ENCODE assay signal across 1 cellular context in the genomic region with DNA sequence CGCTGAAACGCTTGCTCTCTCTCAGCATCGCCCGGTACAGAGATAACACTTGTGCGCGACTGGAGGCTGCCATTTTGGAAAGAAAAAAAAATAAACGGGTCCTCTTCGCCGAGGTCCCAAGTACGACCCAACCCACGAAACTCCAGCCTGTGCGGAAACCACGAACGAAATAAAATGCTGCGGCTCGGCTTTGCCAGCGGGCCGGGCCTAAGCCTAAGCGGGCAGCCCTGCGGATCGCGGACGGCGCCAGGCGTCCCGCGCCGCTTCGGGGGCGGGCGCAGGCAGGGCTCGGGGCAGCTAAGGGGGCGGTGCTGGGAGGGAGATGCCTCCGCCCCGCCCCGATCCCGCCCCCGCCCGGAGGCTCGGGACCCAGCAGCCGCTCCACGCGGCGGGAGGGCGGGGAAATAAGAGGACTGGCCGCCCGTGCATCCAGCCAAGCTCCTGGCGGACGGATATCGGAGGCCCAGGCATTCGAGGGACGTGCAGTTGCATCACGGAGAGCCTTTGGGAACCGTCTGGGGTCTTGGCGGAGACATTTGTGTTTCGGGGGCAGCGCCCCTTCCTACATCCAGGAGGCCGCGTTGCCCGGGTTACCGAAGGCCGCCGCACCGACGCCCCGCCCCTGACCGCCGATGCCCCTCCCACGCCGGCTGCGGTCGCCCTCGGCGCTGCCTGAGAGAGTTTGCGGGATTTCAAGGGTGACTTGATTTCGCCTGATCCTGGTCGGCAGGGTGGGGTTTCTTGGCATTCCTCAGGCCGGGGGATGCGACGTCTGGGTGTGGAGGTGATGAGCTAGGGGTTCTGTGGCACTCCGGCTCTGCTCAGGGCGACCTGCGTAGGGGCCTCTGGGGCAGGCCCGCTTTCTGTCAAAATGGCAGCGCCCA.
TF ChIP-seq lines count a peak whose summit lies in the region.

A gene (plus strand): TSS at position 853 of the 884 bp plus-strand sequence.
A gene (minus strand): TSS at position 290 of the 884 bp plus-strand sequence. CDS start 217 bp downstream, at position 73.

TF ChIP-seq in HepG2, 621 proteins besides CTCF, POLR2A, EP300 and RAD21 (continued from another document and continues in another):
- TF ChIP-seq, protein P1, sequence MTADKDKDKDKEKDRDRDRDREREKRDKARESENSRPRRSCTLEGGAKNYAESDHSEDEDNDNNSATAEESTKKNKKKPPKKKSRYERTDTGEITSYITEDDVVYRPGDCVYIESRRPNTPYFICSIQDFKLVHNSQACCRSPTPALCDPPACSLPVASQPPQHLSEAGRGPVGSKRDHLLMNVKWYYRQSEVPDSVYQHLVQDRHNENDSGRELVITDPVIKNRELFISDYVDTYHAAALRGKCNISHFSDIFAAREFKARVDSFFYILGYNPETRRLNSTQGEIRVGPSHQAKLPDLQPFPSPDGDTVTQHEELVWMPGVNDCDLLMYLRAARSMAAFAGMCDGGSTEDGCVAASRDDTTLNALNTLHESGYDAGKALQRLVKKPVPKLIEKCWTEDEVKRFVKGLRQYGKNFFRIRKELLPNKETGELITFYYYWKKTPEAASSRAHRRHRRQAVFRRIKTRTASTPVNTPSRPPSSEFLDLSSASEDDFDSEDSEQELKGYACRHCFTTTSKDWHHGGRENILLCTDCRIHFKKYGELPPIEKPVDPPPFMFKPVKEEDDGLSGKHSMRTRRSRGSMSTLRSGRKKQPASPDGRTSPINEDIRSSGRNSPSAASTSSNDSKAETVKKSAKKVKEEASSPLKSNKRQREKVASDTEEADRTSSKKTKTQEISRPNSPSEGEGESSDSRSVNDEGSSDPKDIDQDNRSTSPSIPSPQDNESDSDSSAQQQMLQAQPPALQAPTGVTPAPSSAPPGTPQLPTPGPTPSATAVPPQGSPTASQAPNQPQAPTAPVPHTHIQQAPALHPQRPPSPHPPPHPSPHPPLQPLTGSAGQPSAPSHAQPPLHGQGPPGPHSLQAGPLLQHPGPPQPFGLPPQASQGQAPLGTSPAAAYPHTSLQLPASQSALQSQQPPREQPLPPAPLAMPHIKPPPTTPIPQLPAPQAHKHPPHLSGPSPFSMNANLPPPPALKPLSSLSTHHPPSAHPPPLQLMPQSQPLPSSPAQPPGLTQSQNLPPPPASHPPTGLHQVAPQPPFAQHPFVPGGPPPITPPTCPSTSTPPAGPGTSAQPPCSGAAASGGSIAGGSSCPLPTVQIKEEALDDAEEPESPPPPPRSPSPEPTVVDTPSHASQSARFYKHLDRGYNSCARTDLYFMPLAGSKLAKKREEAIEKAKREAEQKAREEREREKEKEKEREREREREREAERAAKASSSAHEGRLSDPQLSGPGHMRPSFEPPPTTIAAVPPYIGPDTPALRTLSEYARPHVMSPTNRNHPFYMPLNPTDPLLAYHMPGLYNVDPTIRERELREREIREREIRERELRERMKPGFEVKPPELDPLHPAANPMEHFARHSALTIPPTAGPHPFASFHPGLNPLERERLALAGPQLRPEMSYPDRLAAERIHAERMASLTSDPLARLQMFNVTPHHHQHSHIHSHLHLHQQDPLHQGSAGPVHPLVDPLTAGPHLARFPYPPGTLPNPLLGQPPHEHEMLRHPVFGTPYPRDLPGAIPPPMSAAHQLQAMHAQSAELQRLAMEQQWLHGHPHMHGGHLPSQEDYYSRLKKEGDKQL (CRISPR knock-in tag; IDR thresholded peaks at IDR 0.05; ENCODE audit: low read depth), result no peak
- TF ChIP-seq ZNF350 (CRISPR knock-in tag; IDR thresholded peaks at IDR 0.05; ENCODE audit: borderline replicate concordance, low read depth) (peak; percentile 87; the same call in 1 of the 2 replicates), SMYD3 (CRISPR knock-in tag; IDR thresholded peaks at IDR 0.05) (no peak), HNF4A (CRISPR knock-in tag; IDR thresholded peaks at IDR 0.05) (no peak), KDM6A (CRISPR knock-in tag; IDR thresholded peaks at IDR 0.05; ENCODE audit: low read depth) (no peak), RARA (CRISPR knock-in tag; IDR thresholded peaks at IDR 0.05) (no peak), SP140L (CRISPR knock-in tag; IDR thresholded peaks at IDR 0.05; ENCODE audit: borderline replicate concordance) (peak; percentile 81; the same call in 1 of the 2 replicates), TOE1 (CRISPR knock-in tag; IDR thresholded peaks at IDR 0.05) (no peak), SRF (IDR thresholded peaks at IDR 0.05; ENCODE audit: low read depth, low read length) (0 out of 2 replicates have a peak, but pooled peaks have one; percentile 3), MED13 (CRISPR knock-in tag; IDR thresholded peaks at IDR 0.05) (peak; percentile 69), ZNF354B (CRISPR knock-in tag; IDR thresholded peaks at IDR 0.05) (peak; percentile 34; the same call in 1 of the 2 replicates), ZNF263 (CRISPR knock-in tag; IDR thresholded peaks at IDR 0.05) (0 out of 2 replicates have a peak, but pooled peaks have one; percentile 17), ZKSCAN8 (CRISPR knock-in tag; IDR thresholded peaks at IDR 0.05; ENCODE audit: borderline replicate concordance) (peak; percentile 53; the same call in 1 of the 2 replicates), ZNF143 (CRISPR knock-in tag; IDR thresholded peaks at IDR 0.05) (no peak), ZNF772 (CRISPR knock-in tag; IDR thresholded peaks at IDR 0.05) (no peak; the same call in 1 of the 2 replicates), SNAI1 (CRISPR knock-in tag; IDR thresholded peaks at IDR 0.05; ENCODE audit: borderline replicate concordance) (no peak), CREM (IDR thresholded peaks at IDR 0.05) (peak; percentile 81), CREM (CRISPR knock-in tag; IDR thresholded peaks at IDR 0.05) (no peak), GFI1 (CRISPR knock-in tag; IDR thresholded peaks at IDR 0.05; ENCODE audit: borderline replicate concordance) (no peak; the same call in 1 of the 2 replicates), KLF12 (CRISPR knock-in tag; IDR thresholded peaks at IDR 0.05; ENCODE audit: borderline replicate concordance) (peak; percentile 54; the same call in 1 of the 2 replicates), RBFOX2 (IDR thresholded peaks at IDR 0.05; ENCODE audit: low read depth, low read length) (peak; percentile 83), CBX1 (IDR thresholded peaks at IDR 0.05; ENCODE audit: low read depth) (peak; percentile 26), TEAD2 (CRISPR knock-in tag; IDR thresholded peaks at IDR 0.05) (0 out of 2 replicates have a peak, but pooled peaks have one; percentile 22), KAT8 (CRISPR knock-in tag; IDR thresholded peaks at IDR 0.05) (peak; percentile 95), NR2C2 (CRISPR knock-in tag; IDR thresholded peaks at IDR 0.05; ENCODE audit: borderline replicate concordance) (peak; percentile 53), HMGA1 (CRISPR knock-in tag; conservative IDR thresholded peaks at IDR 0.05) (no peak), ATAD3A (CRISPR knock-in tag; IDR thresholded peaks at IDR 0.05) (no peak)
- TF ChIP-seq, protein P2, sequence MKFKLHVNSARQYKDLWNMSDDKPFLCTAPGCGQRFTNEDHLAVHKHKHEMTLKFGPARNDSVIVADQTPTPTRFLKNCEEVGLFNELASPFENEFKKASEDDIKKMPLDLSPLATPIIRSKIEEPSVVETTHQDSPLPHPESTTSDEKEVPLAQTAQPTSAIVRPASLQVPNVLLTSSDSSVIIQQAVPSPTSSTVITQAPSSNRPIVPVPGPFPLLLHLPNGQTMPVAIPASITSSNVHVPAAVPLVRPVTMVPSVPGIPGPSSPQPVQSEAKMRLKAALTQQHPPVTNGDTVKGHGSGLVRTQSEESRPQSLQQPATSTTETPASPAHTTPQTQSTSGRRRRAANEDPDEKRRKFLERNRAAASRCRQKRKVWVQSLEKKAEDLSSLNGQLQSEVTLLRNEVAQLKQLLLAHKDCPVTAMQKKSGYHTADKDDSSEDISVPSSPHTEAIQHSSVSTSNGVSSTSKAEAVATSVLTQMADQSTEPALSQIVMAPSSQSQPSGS (CRISPR knock-in tag; IDR thresholded peaks at IDR 0.05), result peak; percentile 54; the same call in 1 of the 2 replicates
- TF ChIP-seq, protein P3, sequence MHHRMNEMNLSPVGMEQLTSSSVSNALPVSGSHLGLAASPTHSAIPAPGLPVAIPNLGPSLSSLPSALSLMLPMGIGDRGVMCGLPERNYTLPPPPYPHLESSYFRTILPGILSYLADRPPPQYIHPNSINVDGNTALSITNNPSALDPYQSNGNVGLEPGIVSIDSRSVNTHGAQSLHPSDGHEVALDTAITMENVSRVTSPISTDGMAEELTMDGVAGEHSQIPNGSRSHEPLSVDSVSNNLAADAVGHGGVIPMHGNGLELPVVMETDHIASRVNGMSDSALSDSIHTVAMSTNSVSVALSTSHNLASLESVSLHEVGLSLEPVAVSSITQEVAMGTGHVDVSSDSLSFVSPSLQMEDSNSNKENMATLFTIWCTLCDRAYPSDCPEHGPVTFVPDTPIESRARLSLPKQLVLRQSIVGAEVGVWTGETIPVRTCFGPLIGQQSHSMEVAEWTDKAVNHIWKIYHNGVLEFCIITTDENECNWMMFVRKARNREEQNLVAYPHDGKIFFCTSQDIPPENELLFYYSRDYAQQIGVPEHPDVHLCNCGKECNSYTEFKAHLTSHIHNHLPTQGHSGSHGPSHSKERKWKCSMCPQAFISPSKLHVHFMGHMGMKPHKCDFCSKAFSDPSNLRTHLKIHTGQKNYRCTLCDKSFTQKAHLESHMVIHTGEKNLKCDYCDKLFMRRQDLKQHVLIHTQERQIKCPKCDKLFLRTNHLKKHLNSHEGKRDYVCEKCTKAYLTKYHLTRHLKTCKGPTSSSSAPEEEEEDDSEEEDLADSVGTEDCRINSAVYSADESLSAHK (CRISPR knock-in tag; IDR thresholded peaks at IDR 0.05; ENCODE audit: borderline replicate concordance), result peak; percentile 18; the same call in 1 of the 2 replicates
- TF ChIP-seq, protein P4, sequence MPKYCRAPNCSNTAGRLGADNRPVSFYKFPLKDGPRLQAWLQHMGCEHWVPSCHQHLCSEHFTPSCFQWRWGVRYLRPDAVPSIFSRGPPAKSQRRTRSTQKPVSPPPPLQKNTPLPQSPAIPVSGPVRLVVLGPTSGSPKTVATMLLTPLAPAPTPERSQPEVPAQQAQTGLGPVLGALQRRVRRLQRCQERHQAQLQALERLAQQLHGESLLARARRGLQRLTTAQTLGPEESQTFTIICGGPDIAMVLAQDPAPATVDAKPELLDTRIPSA (CRISPR knock-in tag; IDR thresholded peaks at IDR 0.05; ENCODE audit: borderline replicate concordance), result peak; percentile 11; the same call in 1 of the 2 replicates
- TF ChIP-seq, protein P5, sequence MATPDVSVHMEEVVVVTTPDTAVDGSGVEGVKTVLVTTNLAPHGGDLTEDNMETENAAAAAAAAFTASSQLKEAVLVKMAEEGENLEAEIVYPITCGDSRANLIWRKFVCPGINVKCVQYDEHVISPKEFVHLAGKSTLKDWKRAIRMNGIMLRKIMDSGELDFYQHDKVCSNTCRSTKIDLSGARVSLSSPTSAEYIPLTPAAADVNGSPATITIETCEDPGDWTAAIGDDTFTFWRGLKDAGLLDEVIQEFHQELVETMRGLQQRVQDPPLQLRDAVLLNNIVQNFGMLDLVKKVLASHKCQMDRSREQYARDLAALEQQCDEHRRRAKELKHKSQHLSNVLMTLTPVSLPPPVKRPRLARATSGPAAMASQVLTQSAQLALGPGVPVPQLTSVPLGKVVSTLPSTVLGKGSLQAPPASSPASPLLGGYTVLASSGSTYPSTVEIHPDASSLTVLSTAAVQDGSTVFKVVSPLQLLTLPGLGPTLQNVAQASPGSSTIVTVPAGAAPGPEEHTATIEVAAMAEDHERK (CRISPR knock-in tag; IDR thresholded peaks at IDR 0.05; ENCODE audit: low read depth), result peak; percentile 20; the same call in 1 of the 2 replicates
- TF ChIP-seq, protein P6, sequence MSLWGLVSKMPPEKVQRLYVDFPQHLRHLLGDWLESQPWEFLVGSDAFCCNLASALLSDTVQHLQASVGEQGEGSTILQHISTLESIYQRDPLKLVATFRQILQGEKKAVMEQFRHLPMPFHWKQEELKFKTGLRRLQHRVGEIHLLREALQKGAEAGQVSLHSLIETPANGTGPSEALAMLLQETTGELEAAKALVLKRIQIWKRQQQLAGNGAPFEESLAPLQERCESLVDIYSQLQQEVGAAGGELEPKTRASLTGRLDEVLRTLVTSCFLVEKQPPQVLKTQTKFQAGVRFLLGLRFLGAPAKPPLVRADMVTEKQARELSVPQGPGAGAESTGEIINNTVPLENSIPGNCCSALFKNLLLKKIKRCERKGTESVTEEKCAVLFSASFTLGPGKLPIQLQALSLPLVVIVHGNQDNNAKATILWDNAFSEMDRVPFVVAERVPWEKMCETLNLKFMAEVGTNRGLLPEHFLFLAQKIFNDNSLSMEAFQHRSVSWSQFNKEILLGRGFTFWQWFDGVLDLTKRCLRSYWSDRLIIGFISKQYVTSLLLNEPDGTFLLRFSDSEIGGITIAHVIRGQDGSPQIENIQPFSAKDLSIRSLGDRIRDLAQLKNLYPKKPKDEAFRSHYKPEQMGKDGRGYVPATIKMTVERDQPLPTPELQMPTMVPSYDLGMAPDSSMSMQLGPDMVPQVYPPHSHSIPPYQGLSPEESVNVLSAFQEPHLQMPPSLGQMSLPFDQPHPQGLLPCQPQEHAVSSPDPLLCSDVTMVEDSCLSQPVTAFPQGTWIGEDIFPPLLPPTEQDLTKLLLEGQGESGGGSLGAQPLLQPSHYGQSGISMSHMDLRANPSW (CRISPR knock-in tag; IDR thresholded peaks at IDR 0.05; ENCODE audit: borderline replicate concordance), result peak; percentile 87
- TF ChIP-seq, protein P7, sequence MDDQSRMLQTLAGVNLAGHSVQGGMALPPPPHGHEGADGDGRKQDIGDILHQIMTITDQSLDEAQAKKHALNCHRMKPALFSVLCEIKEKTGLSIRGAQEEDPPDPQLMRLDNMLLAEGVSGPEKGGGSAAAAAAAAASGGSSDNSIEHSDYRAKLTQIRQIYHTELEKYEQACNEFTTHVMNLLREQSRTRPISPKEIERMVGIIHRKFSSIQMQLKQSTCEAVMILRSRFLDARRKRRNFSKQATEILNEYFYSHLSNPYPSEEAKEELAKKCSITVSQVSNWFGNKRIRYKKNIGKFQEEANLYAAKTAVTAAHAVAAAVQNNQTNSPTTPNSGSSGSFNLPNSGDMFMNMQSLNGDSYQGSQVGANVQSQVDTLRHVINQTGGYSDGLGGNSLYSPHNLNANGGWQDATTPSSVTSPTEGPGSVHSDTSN (CRISPR knock-in tag; IDR thresholded peaks at IDR 0.05; ENCODE audit: borderline replicate concordance), result no peak
- TF ChIP-seq, protein P8, sequence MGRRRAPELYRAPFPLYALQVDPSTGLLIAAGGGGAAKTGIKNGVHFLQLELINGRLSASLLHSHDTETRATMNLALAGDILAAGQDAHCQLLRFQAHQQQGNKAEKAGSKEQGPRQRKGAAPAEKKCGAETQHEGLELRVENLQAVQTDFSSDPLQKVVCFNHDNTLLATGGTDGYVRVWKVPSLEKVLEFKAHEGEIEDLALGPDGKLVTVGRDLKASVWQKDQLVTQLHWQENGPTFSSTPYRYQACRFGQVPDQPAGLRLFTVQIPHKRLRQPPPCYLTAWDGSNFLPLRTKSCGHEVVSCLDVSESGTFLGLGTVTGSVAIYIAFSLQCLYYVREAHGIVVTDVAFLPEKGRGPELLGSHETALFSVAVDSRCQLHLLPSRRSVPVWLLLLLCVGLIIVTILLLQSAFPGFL (CRISPR knock-in tag; IDR thresholded peaks at IDR 0.05), result no peak
- TF ChIP-seq, protein P9, sequence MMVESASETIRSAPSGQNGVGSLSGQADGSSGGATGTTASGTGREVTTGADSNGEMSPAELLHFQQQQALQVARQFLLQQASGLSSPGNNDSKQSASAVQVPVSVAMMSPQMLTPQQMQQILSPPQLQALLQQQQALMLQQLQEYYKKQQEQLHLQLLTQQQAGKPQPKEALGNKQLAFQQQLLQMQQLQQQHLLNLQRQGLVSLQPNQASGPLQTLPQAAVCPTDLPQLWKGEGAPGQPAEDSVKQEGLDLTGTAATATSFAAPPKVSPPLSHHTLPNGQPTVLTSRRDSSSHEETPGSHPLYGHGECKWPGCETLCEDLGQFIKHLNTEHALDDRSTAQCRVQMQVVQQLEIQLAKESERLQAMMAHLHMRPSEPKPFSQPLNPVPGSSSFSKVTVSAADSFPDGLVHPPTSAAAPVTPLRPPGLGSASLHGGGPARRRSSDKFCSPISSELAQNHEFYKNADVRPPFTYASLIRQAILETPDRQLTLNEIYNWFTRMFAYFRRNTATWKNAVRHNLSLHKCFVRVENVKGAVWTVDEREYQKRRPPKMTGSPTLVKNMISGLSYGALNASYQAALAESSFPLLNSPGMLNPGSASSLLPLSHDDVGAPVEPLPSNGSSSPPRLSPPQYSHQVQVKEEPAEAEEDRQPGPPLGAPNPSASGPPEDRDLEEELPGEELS (CRISPR knock-in tag; IDR thresholded peaks at IDR 0.05), result no peak; the same call in 1 of the 2 replicates
